In genomic region chr19:29687244-29687896, GRCh38 we compare ENCODE assay signal across 9 cellular contexts. TPM values are rescaled to one million over a fixed set of nuclear protein-coding genes. Genes with fewer than 3 reads are reported as not detected.
A peak's percentile ranks its signal among the peaks of the same experiment; 100 is the strongest.
DNase-seq lines count a peak whose midpoint lies in the region; ATAC-seq, FAIRE-seq and TF ChIP-seq lines count a peak whose summit lies in the region.
"Had no signal": no experiment of that assay in that cellular context is flagged by ENCODE, and none has a peak within 500 bp of the region (broad histone marks: within the 10 kb centered on the region; RNA-seq: fewer than 3 reads in every experiment).

No MANE protein-coding gene starts in this region.

- H3K9me3 Mint-ChIP-seq in natural killer cell treated with Interleukin-12 subunit alpha and Interleukin-12 subunit beta and Interleukin-15 and Interleukin-18, amount 100 ng/mL, for 72 hours, result no peaks in the 10 kb centered on the region
- no peaks in the 10 kb centered on the region for H3K9me3 Mint-ChIP-seq in natural killer cell
- H3K9me3 Mint-ChIP-seq in activated naive CD8-positive, alpha-beta T cell (ENCODE audit: low read depth), result no peaks in the 10 kb centered on the region

- peak overlapping the region; percentile 27 for H3K4me3 Mint-ChIP-seq in natural killer cell treated with Interleukin-12 subunit alpha and Interleukin-12 subunit beta and Interleukin-15 and Interleukin-18, amount 100 ng/mL, for 72 hours
- no peak overlapping the region for H3K4me3 Mint-ChIP-seq in natural killer cell
- no peak overlapping the region for H3K4me3 Mint-ChIP-seq in activated naive CD8-positive, alpha-beta T cell

- no peak for FAIRE-seq in GM19239 (lab: Jason Lieb, UNC)

- intact Hi-C loops in natural killer cell (cut with micrococcal nuclease), result no loop called here
- intact Hi-C loops in lower leg skin (cut with DNase I; ENCODE audit: low total_unique reads), result no loop called here
- intact Hi-C loops in uterus (cut with DNase I; ENCODE audit: low total_unique reads), result no loop called here

- peaks cover 0 to 5% of the 10 kb centered on the region in 2 donors for H3K9me3 ChIP-seq in uterus

- WGBS in lower leg skin, 2 donors, result 45 to 55% methylated on average over 17 of the region's 17 CpGs

- no peaks in the 10 kb centered on the region for H3K27me3 ChIP-seq in uterus

- H3K27me3 Mint-ChIP-seq in natural killer cell treated with Interleukin-12 subunit alpha and Interleukin-12 subunit beta and Interleukin-15 and Interleukin-18, amount 100 ng/mL, for 72 hours, result no peaks in the 10 kb centered on the region
- no peaks in the 10 kb centered on the region for H3K27me3 Mint-ChIP-seq in natural killer cell (ENCODE audit: low read depth in 2 of 2)
- no peaks in the 10 kb centered on the region for H3K27me3 Mint-ChIP-seq in activated naive CD8-positive, alpha-beta T cell

- no peak for TF ChIP-seq POLR2A in lower leg skin (IDR thresholded peaks at IDR 0.05)
- TF ChIP-seq POLR2A in uterus (IDR thresholded peaks at IDR 0.05), result peak in 1 of 2 donors; percentile 23

- no peak overlapping the region for H3K4me3 ChIP-seq in lower leg skin (ENCODE audit: low read depth, poor library complexity, severe bottlenecking)
- H3K4me3 ChIP-seq in uterus, result peak overlapping the region in 1 of 2 donors; percentile 9

- DNase-seq in natural killer cell treated with Interleukin-12 subunit alpha and Interleukin-12 subunit beta and Interleukin-15 and Interleukin-18, amount 100 ng/mL, for 72 hours (ENCODE audit: low spot score), result no peak
- DNase-seq in natural killer cell (no peak), lower leg skin (ENCODE audit: low spot score in 2 of 2) (peak; percentile 65 to 93), uterus (peak; percentile 82 to 83), cerebellar cortex (ENCODE audit: low spot score) (no peak), GM19239 (ENCODE audit: insufficient read length, low spot score) (no peak), occipital lobe (lab: John Stamatoyannopoulos, UW) (no peak)
- DNase-seq: NCI-H146 had no signal

- peak overlapping the region; percentile 46 to 82 for H3K27ac Mint-ChIP-seq in natural killer cell treated with Interleukin-12 subunit alpha and Interleukin-12 subunit beta and Interleukin-15 and Interleukin-18, amount 100 ng/mL, for 72 hours
- peak overlapping the region in 1 of 2 donors; percentile 23 for H3K27ac Mint-ChIP-seq in natural killer cell
- peak overlapping the region; percentile 75 for H3K27ac Mint-ChIP-seq in activated naive CD8-positive, alpha-beta T cell

- H3K4me1 Mint-ChIP-seq in natural killer cell treated with Interleukin-12 subunit alpha and Interleukin-12 subunit beta and Interleukin-15 and Interleukin-18, amount 100 ng/mL, for 72 hours (ENCODE audit: low read depth in 2 of 2), result peaks cover 43 to 50% of the 10 kb centered on the region in 2 donors
- peaks cover 55 to 66% of the 10 kb centered on the region in 2 donors for H3K4me1 Mint-ChIP-seq in natural killer cell
- H3K4me1 Mint-ChIP-seq in activated naive CD8-positive, alpha-beta T cell (ENCODE audit: low read depth), result peaks cover 49% of the 10 kb centered on the region

- peaks cover 8% of the 10 kb centered on the region for H3K36me3 Mint-ChIP-seq in natural killer cell treated with Interleukin-12 subunit alpha and Interleukin-12 subunit beta and Interleukin-15 and Interleukin-18, amount 100 ng/mL, for 72 hours
- H3K36me3 Mint-ChIP-seq in natural killer cell, result no peaks in the 10 kb centered on the region
- H3K36me3 Mint-ChIP-seq in activated naive CD8-positive, alpha-beta T cell, result peaks cover 3% of the 10 kb centered on the region

- no peaks in the 10 kb centered on the region for H3K36me3 ChIP-seq in uterus

- TF ChIP-seq CTCF in natural killer cell (IDR thresholded peaks at IDR 0.05), result no peak
- TF ChIP-seq CTCF in lower leg skin (IDR thresholded peaks at IDR 0.05), result no peak
- TF ChIP-seq CTCF in uterus (IDR thresholded peaks at IDR 0.05), result no peak

- H3K27ac ChIP-seq in uterus, result peak overlapping the region; percentile 75 to 79

- peak; percentile 43 to 57 for ATAC-seq in natural killer cell treated with Interleukin-12 subunit alpha and Interleukin-12 subunit beta and Interleukin-15 and Interleukin-18, amount 100 ng/mL, for 72 hours
- no peak for ATAC-seq in natural killer cell

- H3K4me1 ChIP-seq in uterus, result no peaks in the 10 kb centered on the region

RNA-seq across cellular contexts. Expression of gene PLEKHF1, which starts 22.1 kb away (rescaled TPM):
- 10 to 100 TPM; 15.6 to 17.7 TPM for total RNA-seq in natural killer cell treated with Interleukin-12 subunit alpha and Interleukin-12 subunit beta and Interleukin-15 and Interleukin-18, amount 100 ng/mL, for 72 hours
- 10 to 100 TPM; 53.0 to 81.8 (median 53.8) TPM for total RNA-seq in natural killer cell
- total RNA-seq in lower leg skin, result 10 to 100 TPM; 13.1 to 18.1 (median 17.2) TPM
- 10 to 100 TPM in 3 of 4 donors, 1 to 10 TPM in 1; 7.4 to 35.9 (median 19.7) TPM for total RNA-seq in uterus
- total RNA-seq in occipital lobe, result 1.9 TPM

RNA-seq across cellular contexts. Expression of gene C19orf12, which starts 27.7 kb away (rescaled TPM):
- total RNA-seq in natural killer cell treated with Interleukin-12 subunit alpha and Interleukin-12 subunit beta and Interleukin-15 and Interleukin-18, amount 100 ng/mL, for 72 hours, result 10 to 100 TPM; 44.8 to 50.8 TPM
- 10 to 100 TPM; 33.1 to 52.6 (median 47.5) TPM for total RNA-seq in natural killer cell
- 10 to 100 TPM; 20.6 to 32.3 (median 26.0) TPM for total RNA-seq in lower leg skin
- total RNA-seq in uterus, result 10 to 100 TPM in 3 of 4 donors, 1 to 10 TPM in 1; 8.5 to 35.0 (median 31.5) TPM
- 40.2 TPM for total RNA-seq in occipital lobe

Comparison
In these comparisons a context has a peak if more than half of its experiments do, and no peak if none do; other contexts are left out.
1. ATAC-seq: peak in natural killer cell treated with Interleukin-12 subunit alpha and Interleukin-12 subunit beta and Interleukin-15 and Interleukin-18, amount 100 ng/mL, for 72 hours (2 of 2); none in natural killer cell (0 of 3).
2. DNase-seq: peak in lower leg skin (2 of 2) and uterus (2 of 2); none in natural killer cell treated with Interleukin-12 subunit alpha and Interleukin-12 subunit beta and Interleukin-15 and Interleukin-18, amount 100 ng/mL, for 72 hours (single experiment), natural killer cell (single experiment), cerebellar cortex (single experiment), GM19239 (single experiment) and occipital lobe (single experiment).